31 cellular contexts compared by ENCODE assay signal in the genomic region with DNA sequence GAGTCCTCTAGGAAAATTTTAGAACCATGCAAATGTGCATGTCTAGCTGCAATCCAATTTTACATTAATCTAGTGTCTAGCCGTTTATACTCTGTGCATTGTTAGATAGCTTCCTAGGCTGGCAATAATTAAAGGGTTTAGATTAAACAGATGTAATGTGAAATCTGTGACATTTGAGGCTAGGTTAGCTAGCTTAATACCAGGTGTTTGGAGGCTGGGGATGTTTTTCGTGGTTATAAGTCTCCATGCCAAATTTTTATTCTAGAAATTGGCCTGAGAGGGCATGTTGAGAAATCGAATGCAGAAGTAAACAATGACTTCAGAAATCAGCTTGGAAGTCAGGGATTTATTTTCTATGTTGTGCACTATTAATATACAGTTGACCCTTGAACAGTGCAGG.
DNase-seq lines count a peak whose midpoint lies in the region; ATAC-seq, FAIRE-seq and TF ChIP-seq lines count a peak whose summit lies in the region.
"Had no signal": no experiment of that assay in that cellular context is flagged by ENCODE, and none has a peak within 500 bp of the region (broad histone marks: within the 10 kb centered on the region; RNA-seq: fewer than 3 reads in every experiment).

No MANE protein-coding gene starts in this region.

- BruUV-seq in HepG2 (replicated peaks; lab: Mats Ljungman, UMichigan), result no TSS peak

- H3K9me3 ChIP-seq in liver (ENCODE audit: control insufficient read depth in 4 of 4, low read length in 3 of 4) (no peaks in the 10 kb centered on the region), HepG2 (ENCODE audit: low read length) (no peaks in the 10 kb centered on the region), adipocyte (ENCODE audit: control insufficient read depth, low read length) (no peaks in the 10 kb centered on the region)
- H3K9me3 ChIP-seq: heart right ventricle, MG63, spleen, uterus had no signal

- DNase-seq in HepG2 (ENCODE audit: low spot score) (no peak), adipocyte (ENCODE audit: low read depth) (peak; percentile 53), iris pigment epithelial cell (ENCODE audit: low read depth) (peak; percentile 55)
- DNase-seq in activated CD4-positive, alpha-beta T cell treated with anti-CD3 and anti-CD28 coated beads, Interleukin-2, amount 10 ng/mL, durations not matched to agents 7 days and 5 days, result no peak
- DNase-seq in activated CD4-positive, alpha-beta T cell treated with anti-CD3 and anti-CD28 coated beads for 1 hour, result no peak
- DNase-seq: ACHN; activated CD4-positive, alpha-beta T cell treated with anti-CD3 and anti-CD28 coated beads, Interleukin-2, amount 10 ng/mL, durations not matched to agents 24 days and 14 days; activated naive CD4-positive, alpha-beta T cell treated with anti-CD3 and anti-CD28 coated beads for 36 hours; amygdala; heart right ventricle; HFFc6; left colon; MG63; naive thymus-derived CD8-positive, alpha-beta T cell; NCI-H748 treated with DMSO at 0.1 percent for 48 hours; occipital lobe; retina; spleen; stimulated activated CD4-positive, alpha-beta T cell treated with anti-CD3 and anti-CD28 coated beads, Interleukin-2, amount 100 ng/mL, for 48 hours; T-helper 2 cell; uterus had no signal

- peaks cover 5% of the 10 kb centered on the region for H3K36me3 Mint-ChIP-seq in activated CD4-positive, alpha-beta T cell treated with anti-CD3 and anti-CD28 coated beads, Interleukin-2, amount 10 ng/mL, durations not matched to agents 7 days and 5 days (ENCODE audit: low read depth)
- H3K36me3 Mint-ChIP-seq: naive thymus-derived CD8-positive, alpha-beta T cell had no signal

- no peak overlapping the region for H3K4me2 ChIP-seq in HepG2 (ENCODE audit: low read depth, low read length)

- POLR2A ChIA-PET in HepG2 (lab: Yijun Ruan, JAX), result no interaction called here
- POLR2A ChIA-PET in activated CD4-positive, alpha-beta T cell treated with anti-CD3 and anti-CD28 coated beads, Interleukin-2, amount 10 ng/mL, durations not matched to agents 7 days and 5 days (lab: Charles Lee), result no interaction called here

- no peaks in the 10 kb centered on the region for H3K27me3 ChIP-seq in liver (ENCODE audit: control insufficient read depth in 4 of 4, insufficient read depth in 4 of 4, low read length in 3 of 4)
- H3K27me3 ChIP-seq in HepG2 (ENCODE audit: control insufficient read depth in 1 of 2, insufficient read depth in 2 of 2, low read length in 2 of 2), result no peaks in the 10 kb centered on the region
- H3K27me3 ChIP-seq in adipocyte (replicated peaks; ENCODE audit: control insufficient read depth, insufficient read depth, low read length), result no peaks in the 10 kb centered on the region
- H3K27me3 ChIP-seq: heart right ventricle, MG63, spleen, uterus had no signal

- H3K4me3 ChIP-seq in liver (ENCODE audit: low read depth in 1 of 3, low read length in 3 of 3), result no peak overlapping the region
- H3K4me3 ChIP-seq in HepG2 (replicated peaks in 1 of 3; ENCODE audit: insufficient read depth in 1 of 3, low read depth in 2 of 3, low read length in 3 of 3), result no peak overlapping the region
- no peak overlapping the region for H3K4me3 ChIP-seq in adipocyte (ENCODE audit: low read length)
- H3K4me3 ChIP-seq: heart right ventricle, MG63, SK-N-MC, spleen, uterus had no signal

- TF ChIP-seq CTCF in liver (IDR thresholded peaks at IDR 0.05; ENCODE audit: low read depth, low read length, missing input control) (no peak), HepG2 (CRISPR knock-in tag; IDR thresholded peaks at IDR 0.05) (no peak)

- H3K79me2 ChIP-seq in HepG2 (ENCODE audit: insufficient read depth, low read length), result no peaks in the 10 kb centered on the region

- peaks cover 27% of the 10 kb centered on the region for H3K4me1 Mint-ChIP-seq in activated CD4-positive, alpha-beta T cell treated with anti-CD3 and anti-CD28 coated beads, Interleukin-2, amount 10 ng/mL, durations not matched to agents 7 days and 5 days

- TF ChIP-seq EP300 in HepG2 (IDR thresholded peaks at IDR 0.05; ENCODE audit: low read depth in 2 of 2, low read length in 2 of 2) (no peak), HepG2 (CRISPR knock-in tag; IDR thresholded peaks at IDR 0.05; ENCODE audit: borderline replicate concordance) (no peak)

- in situ Hi-C loops in HepG2 (cut with HindIII; ENCODE audit: extremely low pct_ligation_motif_present, low pct_unique_long_range_greater_than_20kb), result no loop called here

- H2AFZ ChIP-seq in HepG2 (ENCODE audit: low read length), result no peak overlapping the region

- H3K9me3 Mint-ChIP-seq in activated CD4-positive, alpha-beta T cell treated with anti-CD3 and anti-CD28 coated beads, Interleukin-2, amount 10 ng/mL, durations not matched to agents 7 days and 5 days, result no peaks in the 10 kb centered on the region
- H3K9me3 Mint-ChIP-seq: activated CD4-positive, alpha-beta T cell treated with anti-CD3 and anti-CD28 coated beads, Interleukin-2, amount 10 ng/mL, durations not matched to agents 24 days and 14 days; activated naive CD4-positive, alpha-beta T cell treated with anti-CD3 and anti-CD28 coated beads for 36 hours; dendritic cell treated with granulocyte-macrophage colony-stimulating factor and Interleukin-4, amounts not matched to agents 40 ng/mL and 50 ng/mL, for 4 days; HFFc6; naive thymus-derived CD8-positive, alpha-beta T cell had no signal

- WGBS in liver, result 22% methylated on average over 3 of the region's 3 CpGs
- 82% methylated on average over 3 of the region's 3 CpGs for WGBS in HepG2 (ENCODE audit: low lambda C conversion rate)

- ATAC-seq in HepG2 (no peak), GM21529 (IDR thresholded peaks at IDR 0.05; ENCODE audit: unreplicated experiment) (no peak), GM18520 (IDR thresholded peaks at IDR 0.05; ENCODE audit: unreplicated experiment) (no peak)
- ATAC-seq: left colon; naive thymus-derived CD8-positive, alpha-beta T cell; stimulated activated memory B cell treated with anti-CD40 and anti-IgM and Interleukin-4, amounts not matched to agents 10 μg/mL and 1 μg/mL and 100 μg/mL, for 72 hours had no signal

- peak overlapping the region; percentile 36 to 52 for H3K27ac ChIP-seq in liver (ENCODE audit: low read depth in 1 of 2, low read length in 2 of 2)
- H3K27ac ChIP-seq in HepG2 (ENCODE audit: extremely low read length, insufficient read depth, low read length), result no peak overlapping the region
- H3K27ac ChIP-seq: C4-2B, heart right ventricle, RWPE1, SK-N-MC, spleen, uterus had no signal

- H3K27me3 Mint-ChIP-seq in activated CD4-positive, alpha-beta T cell treated with anti-CD3 and anti-CD28 coated beads, Interleukin-2, amount 10 ng/mL, durations not matched to agents 7 days and 5 days, result peaks cover 15% of the 10 kb centered on the region
- H3K27me3 Mint-ChIP-seq: dendritic cell treated with granulocyte-macrophage colony-stimulating factor and Interleukin-4, amounts not matched to agents 40 ng/mL and 50 ng/mL, for 4 days; naive thymus-derived CD8-positive, alpha-beta T cell; stimulated activated memory B cell treated with anti-CD40 and anti-IgM and Interleukin-4, amounts not matched to agents 10 μg/mL and 1 μg/mL and 100 μg/mL, for 72 hours had no signal

- TF ChIP-seq POLR2A in HepG2 (IDR thresholded peaks at IDR 0.05; ENCODE audit: insufficient read depth in 1 of 2, low read depth in 2 of 2, low read length in 2 of 2), result no peak

- TF ChIP-seq RAD21 in liver (IDR thresholded peaks at IDR 0.05), result peak in 1 of 2 donors; percentile 4
- no peak for TF ChIP-seq RAD21 in HepG2 (CRISPR knock-in tag; IDR thresholded peaks at IDR 0.05)

- H3K27ac Mint-ChIP-seq in activated CD4-positive, alpha-beta T cell treated with anti-CD3 and anti-CD28 coated beads, Interleukin-2, amount 10 ng/mL, durations not matched to agents 7 days and 5 days, result no peak overlapping the region
- H3K27ac Mint-ChIP-seq: activated CD4-positive, alpha-beta T cell treated with anti-CD3 and anti-CD28 coated beads, Interleukin-2, amount 10 ng/mL, durations not matched to agents 24 days and 14 days; activated naive CD4-positive, alpha-beta T cell treated with anti-CD3 and anti-CD28 coated beads for 36 hours; dendritic cell treated with granulocyte-macrophage colony-stimulating factor and Interleukin-4, amounts not matched to agents 40 ng/mL and 50 ng/mL, for 4 days; HFFc6; stimulated activated memory B cell treated with anti-CD40 and anti-IgM and Interleukin-4, amounts not matched to agents 10 μg/mL and 1 μg/mL and 100 μg/mL, for 72 hours had no signal

- no peak overlapping the region for H3K4me3 Mint-ChIP-seq in activated CD4-positive, alpha-beta T cell treated with anti-CD3 and anti-CD28 coated beads, Interleukin-2, amount 10 ng/mL, durations not matched to agents 7 days and 5 days
- H3K4me3 Mint-ChIP-seq: activated naive CD4-positive, alpha-beta T cell treated with anti-CD3 and anti-CD28 coated beads for 36 hours; dendritic cell treated with granulocyte-macrophage colony-stimulating factor and Interleukin-4, amounts not matched to agents 40 ng/mL and 50 ng/mL, for 4 days; HFFc6; stimulated activated memory B cell treated with anti-CD40 and anti-IgM and Interleukin-4, amounts not matched to agents 10 μg/mL and 1 μg/mL and 100 μg/mL, for 72 hours had no signal

- intact Hi-C loops in HepG2 (cut with micrococcal nuclease; ENCODE audit: unreplicated experiment), result no loop called here

- CTCF ChIA-PET in HepG2 (lab: Yijun Ruan, JAX; ENCODE audit: low intra/inter-chr PET ratio, low total read pairs), result no interaction called here
- CTCF ChIA-PET in activated CD4-positive, alpha-beta T cell treated with anti-CD3 and anti-CD28 coated beads, Interleukin-2, amount 10 ng/mL, durations not matched to agents 7 days and 5 days (lab: Charles Lee), result no interaction called here

- H3K9ac ChIP-seq in liver (ENCODE audit: low read depth in 1 of 2, low read length in 2 of 2) (no peak overlapping the region), HepG2 (ENCODE audit: insufficient read depth, low read depth, low read length) (no peak overlapping the region), adipocyte (ENCODE audit: low read length) (no peak overlapping the region)

- no peak for FAIRE-seq in HepG2 (lab: Jason Lieb, UNC)
- FAIRE-seq: bronchial epithelial cell, D721Med had no signal

- H3K36me3 ChIP-seq in liver (ENCODE audit: control insufficient read depth in 4 of 4, insufficient read depth in 3 of 4, low read depth in 1 of 4, low read length in 3 of 4) (no peaks in the 10 kb centered on the region), HepG2 (replicated peaks in 1 of 2; ENCODE audit: control insufficient read depth in 1 of 2, insufficient read depth in 2 of 2, low read length in 2 of 2) (no peaks in the 10 kb centered on the region), adipocyte (ENCODE audit: control insufficient read depth, insufficient read depth, low read length, severe bottlenecking) (no peaks in the 10 kb centered on the region)
- H3K36me3 ChIP-seq: heart right ventricle, MG63, spleen, uterus had no signal

- peaks cover 4 to 17% (median 8%) of the 10 kb centered on the region in 4 donors for H3K4me1 ChIP-seq in liver (ENCODE audit: control insufficient read depth in 4 of 4, insufficient read depth in 4 of 4, low read length in 3 of 4)
- peaks cover 9% of the 10 kb centered on the region for H3K4me1 ChIP-seq in HepG2 (ENCODE audit: insufficient read depth, low read length)
- peaks cover 25% of the 10 kb centered on the region for H3K4me1 ChIP-seq in adipocyte (ENCODE audit: control insufficient read depth, insufficient read depth, low read length)

- H4K20me1 ChIP-seq in HepG2 (ENCODE audit: insufficient read depth, low read length), result no peaks in the 10 kb centered on the region; the same call in 1 of the 2 replicates

TF ChIP-seq in HepG2, 621 proteins besides CTCF, POLR2A, EP300 and RAD21 (continues in another document):
- no peak for TF ChIP-seq ZNF17 (CRISPR knock-in tag; IDR thresholded peaks at IDR 0.05)

Comparison
In these comparisons a context has a peak if more than half of its experiments do, and no peak if none do; other contexts are left out.
1. DNase-seq: peak in adipocyte (single experiment) and iris pigment epithelial cell (single experiment); none in HepG2 (single experiment), activated CD4-positive, alpha-beta T cell treated with anti-CD3 and anti-CD28 coated beads, Interleukin-2, amount 10 ng/mL, durations not matched to agents 7 days and 5 days (single experiment) and activated CD4-positive, alpha-beta T cell treated with anti-CD3 and anti-CD28 coated beads for 1 hour (single experiment).